Comparison of ENCODE assay signal across 24 cellular contexts in genomic region chr9:16579872-16580432, GRCh38.
DNase-seq lines count a peak whose midpoint lies in the region; ATAC-seq, FAIRE-seq and TF ChIP-seq lines count a peak whose summit lies in the region.
"Had no signal": no experiment of that assay in that cellular context is flagged by ENCODE, and none has a peak within 500 bp of the region (broad histone marks: within the 10 kb centered on the region; RNA-seq: fewer than 3 reads in every experiment).

No MANE protein-coding gene starts in this region.

- no peaks in the 10 kb centered on the region for H3K4me1 Mint-ChIP-seq in CD14-positive monocyte
- H3K4me1 Mint-ChIP-seq: CD8-positive, alpha-beta memory T cell had no signal

- H3K9ac ChIP-seq in GM12878 (ENCODE audit: control insufficient read depth, insufficient read depth, low read length) (no peak overlapping the region), muscle layer of colon (ENCODE audit: low read length) (no peak overlapping the region)

- CTCF ChIA-PET in GM12878 (lab: Yijun Ruan, JAX), result no interaction called here

- ATAC-seq in GM12878, result peak; percentile 55
- ATAC-seq in HG03520 (IDR thresholded peaks at IDR 0.05; ENCODE audit: unreplicated experiment), result no peak
- ATAC-seq in HG02973 (IDR thresholded peaks at IDR 0.05; ENCODE audit: unreplicated experiment), result no peak

- H2AFZ ChIP-seq in GM12878 (ENCODE audit: control insufficient read depth, low read depth, low read length), result no peak overlapping the region

- intact Hi-C loops in GM12878 (cut with micrococcal nuclease; ENCODE audit: unreplicated experiment), result loop anchor here (5.0 kb wide), 1 partner anchor 53 kb away; no protein-coding TSS in a partner anchor
- intact Hi-C loops in CD14-positive monocyte (cut with micrococcal nuclease), result no loop called here

- no peak for TF ChIP-seq CTCF in GM12878 (IDR thresholded peaks at IDR 0.05 in 2 of 3, conservative IDR thresholded peaks at IDR 0.05 in 1 of 3; ENCODE audit: control insufficient read depth in 2 of 3, extremely low read depth in 1 of 3, insufficient read depth in 1 of 3, low read depth in 3 of 3, low read length in 3 of 3)
- no peak for TF ChIP-seq CTCF in CD14-positive monocyte (IDR thresholded peaks at IDR 0.05)

- DNase-seq in H54 (ENCODE audit: insufficient read length, low spot score), result no peak
- DNase-seq in RPMI7951 (ENCODE audit: low read depth), result peak; percentile 16
- no peak for DNase-seq in GM12878 (ENCODE audit: low read depth, low spot score)
- no peak for DNase-seq in CD14-positive monocyte (ENCODE audit: low spot score)
- DNase-seq in HuH-7 (ENCODE audit: low spot score), result no peak
- DNase-seq: AML-193; C1 segment of cervical spinal cord; Calu3; CD8-positive, alpha-beta memory T cell; DMS153; Kasumi-1; MM.1S; NCI-H1105 treated with DMSO at 0.1 percent for 48 hours; NCI-H2029 treated with DMSO at 0.1 percent for 48 hours; NCI-H345; NCI-H524 treated with DMSO at 0.1 percent for 48 hours; Peyer's patch; SJCRH30 had no signal

- TF ChIP-seq RAD21 in GM12878 (IDR thresholded peaks at IDR 0.05; ENCODE audit: insufficient read depth, low read depth, low read length), result no peak

- no peaks in the 10 kb centered on the region for H4K20me1 ChIP-seq in GM12878 (ENCODE audit: control insufficient read depth, insufficient read depth)

- BruUV-seq in GM12878 (replicated peaks; lab: Mats Ljungman, UMichigan), result no TSS peak

- RAD21 ChIA-PET in GM12878 (lab: Charles Lee; ENCODE audit: unreplicated experiment), result no interaction called here

- in situ Hi-C loops in GM12878 (cut with MboI), result no loop called here

- peaks cover 0 to 5% (median 2%) of the 10 kb centered on the region in 3 donors for H3K27me3 Mint-ChIP-seq in CD14-positive monocyte (ENCODE audit: low read depth in 3 of 3)
- H3K27me3 Mint-ChIP-seq: CD8-positive, alpha-beta memory T cell had no signal

- no peak overlapping the region for H3K4me2 ChIP-seq in GM12878 (ENCODE audit: control insufficient read depth, insufficient read depth)

- SMC1A ChIA-PET in GM12878 (lab: Charles Lee; ENCODE audit: uncharacterized antibody, unreplicated experiment), result no interaction called here

- 26% methylated on average over 2 of the region's 2 CpGs for WGBS in GM12878 (ENCODE audit: insufficient coverage, insufficient replicate concordance, low lambda C conversion rate, missing lambda C conversion rate)

- H3K9me3 ChIP-seq in GM12878 (replicated peaks; ENCODE audit: control insufficient read depth, insufficient read depth, low read length) (no peaks in the 10 kb centered on the region), muscle layer of colon (ENCODE audit: low read length) (no peaks in the 10 kb centered on the region)
- H3K9me3 ChIP-seq: Peyer's patch, SJCRH30 had no signal

- no peaks in the 10 kb centered on the region for H3K4me1 ChIP-seq in GM12878 (ENCODE audit: control insufficient read depth, insufficient read depth, low read length)
- peaks cover 49% of the 10 kb centered on the region for H3K4me1 ChIP-seq in muscle layer of colon (ENCODE audit: insufficient read depth, low read length)
- H3K4me1 ChIP-seq: Peyer's patch, SJCRH30 had no signal

- H3K36me3 ChIP-seq in GM12878 (ENCODE audit: control insufficient read depth in 2 of 2, insufficient read depth in 2 of 2, low read length in 1 of 2) (no peaks in the 10 kb centered on the region), muscle layer of colon (ENCODE audit: insufficient read depth, low read length) (no peaks in the 10 kb centered on the region)
- H3K36me3 ChIP-seq: Peyer's patch, SJCRH30 had no signal

- H3K27ac ChIP-seq in GM12878 (ENCODE audit: control insufficient read depth, insufficient read depth) (no peak overlapping the region), muscle layer of colon (ENCODE audit: low read depth, low read length) (peak overlapping the region; percentile 22)
- H3K27ac ChIP-seq: Peyer's patch, SJCRH30 had no signal

- FAIRE-seq in H54 (lab: Jason Lieb, UNC) (peak; percentile 6), GM12878 (lab: Jason Lieb, UNC) (no peak)
- FAIRE-seq: GM12892, GM18507, H1 had no signal

- TF ChIP-seq EP300 in GM12878 (IDR thresholded peaks at IDR 0.05; ENCODE audit: borderline replicate concordance in 1 of 2, control insufficient read depth in 1 of 2, low read depth in 2 of 2, low read length in 2 of 2), result no peak

- no peaks in the 10 kb centered on the region for H3K36me3 Mint-ChIP-seq in CD14-positive monocyte
- H3K36me3 Mint-ChIP-seq: CD8-positive, alpha-beta memory T cell had no signal

- no peaks in the 10 kb centered on the region for H3K9me3 Mint-ChIP-seq in CD14-positive monocyte

- H3K79me2 ChIP-seq in GM12878 (ENCODE audit: control insufficient read depth, insufficient read depth, low read length), result no peaks in the 10 kb centered on the region

- TF ChIP-seq POLR2A in H54 (IDR thresholded peaks at IDR 0.05; ENCODE audit: low read depth, low read length) (no peak), GM12878 (IDR thresholded peaks at IDR 0.05; ENCODE audit: low read depth, low read length) (no peak)

- POLR2A ChIA-PET in GM12878 (lab: Charles Lee), result no interaction called here

- H3K27me3 ChIP-seq in GM12878 (replicated peaks in 1 of 2; ENCODE audit: control insufficient read depth in 2 of 2, insufficient read depth in 2 of 2, low read length in 1 of 2) (no peaks in the 10 kb centered on the region), muscle layer of colon (ENCODE audit: control insufficient read depth in 1 of 2, insufficient read depth in 2 of 2, low read length in 2 of 2) (no peaks in the 10 kb centered on the region)
- H3K27me3 ChIP-seq: Peyer's patch, SJCRH30 had no signal

- H3K4me3 ChIP-seq in GM12878, result no peak overlapping the region
- no peak overlapping the region for H3K4me3 ChIP-seq in muscle layer of colon (ENCODE audit: low read depth in 1 of 2, low read length in 2 of 2)
- H3K4me3 ChIP-seq: Peyer's patch, SJCRH30 had no signal

- H3K4me3 Mint-ChIP-seq in CD14-positive monocyte, result no peak overlapping the region
- H3K4me3 Mint-ChIP-seq: CD8-positive, alpha-beta memory T cell had no signal

- no peak overlapping the region for H3K27ac Mint-ChIP-seq in CD14-positive monocyte
- H3K27ac Mint-ChIP-seq: CD8-positive, alpha-beta memory T cell had no signal

TF ChIP-seq in GM12878, 131 proteins besides CTCF, POLR2A, EP300 and RAD21:
- TF ChIP-seq ETV6 (conservative IDR thresholded peaks at IDR 0.05 in 1 of 2, IDR thresholded peaks at IDR 0.05 in 1 of 2; ENCODE audit: borderline replicate concordance in 1 of 2, low read depth in 1 of 2), result no peak
- TF ChIP-seq SREBF1 (IDR thresholded peaks at IDR 0.05; ENCODE audit: low read length), result no peak
- TF ChIP-seq RB1 (IDR thresholded peaks at IDR 0.05; ENCODE audit: borderline replicate concordance), result no peak
- TF ChIP-seq ZNF24 (IDR thresholded peaks at IDR 0.05), result no peak
- no peak for TF ChIP-seq SUZ12 (IDR thresholded peaks at IDR 0.05; ENCODE audit: unreplicated experiment)
- TF ChIP-seq RELB (IDR thresholded peaks at IDR 0.05; ENCODE audit: low read depth), result no peak
- TF ChIP-seq SMC3 (IDR thresholded peaks at IDR 0.05; ENCODE audit: borderline replicate concordance, low read length), result no peak
- no peak for TF ChIP-seq NBN (IDR thresholded peaks at IDR 0.05)
- TF ChIP-seq SIX5 (IDR thresholded peaks at IDR 0.05; ENCODE audit: low read depth, low read length, severe bottlenecking), result no peak
- no peak for TF ChIP-seq MYB (IDR thresholded peaks at IDR 0.05; ENCODE audit: borderline replicate concordance, low read depth, low read length)
- no peak for TF ChIP-seq BRCA1 (IDR thresholded peaks at IDR 0.05; ENCODE audit: low read depth, low read length)
